ENCODE assay signal across 1 cellular context in genomic region chr1:181064030-181064594, GRCh38.
TF ChIP-seq lines count a peak whose summit lies in the region.

No MANE protein-coding gene starts in this region.

TF ChIP-seq in GM12878, 131 proteins besides CTCF, POLR2A, EP300 and RAD21:
- TF ChIP-seq MEF2A (IDR thresholded peaks at IDR 0.05; ENCODE audit: insufficient read depth, low read depth, low read length), result no peak
- TF ChIP-seq NR2F1 (conservative IDR thresholded peaks at IDR 0.05), result no peak
- no peak for TF ChIP-seq E4F1 (IDR thresholded peaks at IDR 0.05; ENCODE audit: borderline replicate concordance, partially characterized antibody)
- no peak for TF ChIP-seq BHLHE40 (IDR thresholded peaks at IDR 0.05; ENCODE audit: borderline replicate concordance in 1 of 2, low read depth in 2 of 2, low read length in 1 of 2)
- TF ChIP-seq KLF5 (IDR thresholded peaks at IDR 0.05; ENCODE audit: partially characterized antibody), result no peak
- TF ChIP-seq HDAC2 (IDR thresholded peaks at IDR 0.05), result no peak
- no peak for TF ChIP-seq SMARCA5 (IDR thresholded peaks at IDR 0.05)
- no peak for TF ChIP-seq PRDM15 (CRISPR knock-in tag; IDR thresholded peaks at IDR 0.05)
- TF ChIP-seq USF2 (IDR thresholded peaks at IDR 0.05; ENCODE audit: borderline replicate concordance, low read depth, low read length), result no peak
- no peak for TF ChIP-seq TCF3 (IDR thresholded peaks at IDR 0.05; ENCODE audit: borderline replicate concordance, insufficient read depth, low read depth, low read length)
- no peak for TF ChIP-seq CBX3 (IDR thresholded peaks at IDR 0.05; ENCODE audit: borderline replicate concordance, low read depth)
- no peak for TF ChIP-seq IRF4 (IDR thresholded peaks at IDR 0.05; ENCODE audit: low read depth, low read length)
- no peak for TF ChIP-seq NR2C2 (IDR thresholded peaks at IDR 0.05; ENCODE audit: borderline replicate concordance, control insufficient read depth, insufficient read length, low read depth)
